In genomic region chr1:70672333-70672935, GRCh38 we compare ENCODE assay signal across 20 cellular contexts.
"Had no signal": no experiment of that assay in that cellular context is flagged by ENCODE, and none has a peak within 500 bp of the region (broad histone marks: within the 10 kb centered on the region; RNA-seq: fewer than 3 reads in every experiment).

No MANE protein-coding gene starts in this region.

- H3K9ac ChIP-seq: neural progenitor cell had no signal

- H3K4me2 ChIP-seq: neural progenitor cell had no signal

- H3K4me3 ChIP-seq: colonic mucosa, esophagus squamous epithelium, lower lobe of right lung, neural progenitor cell, thyroid gland, upper lobe of right lung had no signal

- H3K4me1 ChIP-seq: colonic mucosa, esophagus squamous epithelium, foreskin keratinocyte, lower lobe of right lung, thyroid gland, upper lobe of right lung had no signal

- H2AFZ ChIP-seq: neural progenitor cell had no signal

- H3K36me3 Mint-ChIP-seq: activated naive CD4-positive, alpha-beta T cell treated with anti-CD3 and anti-CD28 coated beads, Interleukin-2, amount 50 U/mL, for 72 hours; naive thymus-derived CD4-positive, alpha-beta T cell; neural progenitor cell; T-cell had no signal

- H3K9me3 Mint-ChIP-seq: activated CD4-positive, alpha-beta T cell treated with anti-CD3 and anti-CD28 coated beads, Interleukin-2, amount 10 ng/mL, durations not matched to agents 7 days and 5 days; activated naive CD4-positive, alpha-beta T cell treated with anti-CD3 and anti-CD28 coated beads, Interleukin-2, amount 50 U/mL, for 72 hours; neural progenitor cell had no signal

- ATAC-seq: activated CD8-positive, alpha-beta T cell treated with anti-CD3 and anti-CD28 coated beads, Interleukin-2, amount 10 ng/mL, durations not matched to agents 7 days and 5 days; activated naive CD4-positive, alpha-beta T cell treated with anti-CD3 and anti-CD28 coated beads, Interleukin-2, amount 50 U/mL, for 72 hours; foreskin keratinocyte; lower lobe of right lung; naive thymus-derived CD4-positive, alpha-beta T cell; T-cell; upper lobe of right lung had no signal

- DNase-seq: activated CD4-positive, alpha-beta T cell treated with anti-CD3 and anti-CD28 coated beads, Interleukin-2, amount 10 ng/mL, durations not matched to agents 7 days and 5 days; activated CD4-positive, CD25-positive, alpha-beta regulatory T cell treated with anti-CD3 and anti-CD28 coated beads, Interleukin-2, amount 50 U/mL, for 72 hours; activated CD8-positive, alpha-beta T cell treated with anti-CD3 and anti-CD28 coated beads, Interleukin-2, amount 10 ng/mL, durations not matched to agents 7 days and 5 days; activated gamma-delta T cell treated with Interleukin-2 at 50 U/mL for 16 hours; activated T-cell treated with anti-CD3 and anti-CD28 coated beads, Interleukin-2, amount 50 U/mL, for 1 hour; colonic mucosa; esophagus squamous epithelium; foreskin keratinocyte; kidney glomerular epithelial cell; lower lobe of right lung; naive thymus-derived CD4-positive, alpha-beta T cell; stimulated activated CD4-positive, alpha-beta T cell treated with anti-CD3 and anti-CD28 coated beads, Interleukin-4, amount 100 ng/mL, for 24 hours; stimulated activated naive CD4-positive, alpha-beta T cell treated with Interleukin-2 at 50 U/mL for 16 hours; T-cell; thyroid gland; upper lobe of right lung; WERI-Rb-1 had no signal

- H3K27ac ChIP-seq: colonic mucosa, foreskin keratinocyte, lower lobe of right lung, neural progenitor cell, thyroid gland, upper lobe of right lung, WERI-Rb-1 had no signal

- H3K36me3 ChIP-seq: colonic mucosa, esophagus squamous epithelium, lower lobe of right lung, neural progenitor cell, thyroid gland, upper lobe of right lung, WERI-Rb-1 had no signal

- H3K4me1 Mint-ChIP-seq: central memory CD8-positive, alpha-beta T cell had no signal

- H3K4me3 Mint-ChIP-seq: activated CD4-positive, alpha-beta T cell treated with anti-CD3 and anti-CD28 coated beads, Interleukin-2, amount 10 ng/mL, durations not matched to agents 7 days and 5 days; activated CD8-positive, alpha-beta T cell treated with anti-CD3 and anti-CD28 coated beads, Interleukin-2, amount 10 ng/mL, durations not matched to agents 7 days and 5 days; central memory CD8-positive, alpha-beta T cell; naive thymus-derived CD4-positive, alpha-beta T cell; neural progenitor cell; T-cell had no signal

- H3K27me3 ChIP-seq: colonic mucosa, esophagus squamous epithelium, foreskin keratinocyte, neural progenitor cell, thyroid gland, upper lobe of right lung had no signal

- H3K27ac Mint-ChIP-seq: activated CD4-positive, alpha-beta T cell treated with anti-CD3 and anti-CD28 coated beads, Interleukin-2, amount 10 ng/mL, durations not matched to agents 7 days and 5 days; activated CD8-positive, alpha-beta T cell treated with anti-CD3 and anti-CD28 coated beads, Interleukin-2, amount 10 ng/mL, durations not matched to agents 7 days and 5 days; activated naive CD4-positive, alpha-beta T cell treated with anti-CD3 and anti-CD28 coated beads, Interleukin-2, amount 50 U/mL, for 72 hours; naive thymus-derived CD4-positive, alpha-beta T cell; neural progenitor cell; T-cell had no signal

- H3K9me3 ChIP-seq: colonic mucosa, esophagus squamous epithelium, lower lobe of right lung, thyroid gland, upper lobe of right lung had no signal
